In the genomic region with DNA sequence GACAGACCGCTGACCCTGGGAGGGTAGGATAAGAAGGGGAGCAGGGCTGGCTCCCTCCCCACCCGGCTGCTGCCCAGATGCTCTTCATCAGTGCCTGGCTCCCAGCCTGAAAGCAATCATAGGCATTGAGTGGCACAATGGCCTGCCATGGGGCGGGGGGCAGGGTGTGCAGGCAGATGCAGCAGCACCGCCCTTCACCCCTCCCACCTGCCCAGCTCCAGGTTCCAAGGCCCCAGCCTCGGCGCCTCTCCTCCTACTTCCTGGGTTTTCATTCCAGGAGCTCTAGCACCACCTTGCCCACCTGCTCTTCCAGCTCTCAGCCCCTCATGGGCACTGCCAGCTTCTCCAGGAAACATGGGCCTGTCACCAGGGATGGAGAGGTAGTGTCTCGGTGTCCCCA, we compare ENCODE assay signal across 16 cellular contexts.
DNase-seq lines count a peak whose midpoint lies in the region; ATAC-seq and TF ChIP-seq lines count a peak whose summit lies in the region.
"Had no signal": no experiment of that assay in that cellular context is flagged by ENCODE, and none has a peak within 500 bp of the region (broad histone marks: within the 10 kb centered on the region; RNA-seq: fewer than 3 reads in every experiment).

No MANE protein-coding gene starts in this region.

- H3K36me3 Mint-ChIP-seq in GM23338 (ENCODE audit: low read depth) (no peaks in the 10 kb centered on the region; the same call in 2 of the 3 replicates), nephron progenitor cell (ENCODE audit: low read depth) (no peaks in the 10 kb centered on the region)

- no peaks in the 10 kb centered on the region for H3K9me2 ChIP-seq in GM23338 (ENCODE audit: insufficient read depth)

- H2AFZ ChIP-seq in GM23338 (no peak overlapping the region), osteoblast (ENCODE audit: low read length) (no peak overlapping the region)

- H3K4me1 Mint-ChIP-seq in GM23338, result peaks cover 12% of the 10 kb centered on the region
- H3K4me1 Mint-ChIP-seq in nephron progenitor cell, result peaks cover 12% of the 10 kb centered on the region

- TF ChIP-seq CTCF in GM23338 (conservative IDR thresholded peaks at IDR 0.05; ENCODE audit: low read depth in 2 of 2) (peak; percentile 30 to 66), osteoblast (IDR thresholded peaks at IDR 0.05; ENCODE audit: extremely low read depth, low read depth, low read length) (no peak), nephron progenitor cell (IDR thresholded peaks at IDR 0.05) (no peak)

- no peak overlapping the region for H3K4me3 ChIP-seq in GM23338
- no peak overlapping the region for H3K4me3 ChIP-seq in osteoblast (ENCODE audit: insufficient read depth, low read length)
- H3K4me3 ChIP-seq: gastroesophageal sphincter, pancreas had no signal

- H3K4me3 Mint-ChIP-seq in GM23338 (no peak overlapping the region), nephron progenitor cell (no peak overlapping the region)
- H3K4me3 Mint-ChIP-seq: CD4-positive, alpha-beta T cell; stimulated activated naive CD8-positive, alpha-beta T cell treated with anti-CD3 and anti-CD28 coated beads, Interleukin-15, amount 100 ng/mL, for 72 hours had no signal

- no peaks in the 10 kb centered on the region for H3K79me2 ChIP-seq in GM23338 (replicated peaks; ENCODE audit: insufficient read depth)
- no peaks in the 10 kb centered on the region for H3K79me2 ChIP-seq in osteoblast (ENCODE audit: insufficient read depth, low read length)

- DNase-seq in GM23338 (ENCODE audit: low spot score), result peak; percentile 57
- peak; percentile 98 to 99 for DNase-seq in NCI-H2081 (lab: John Stamatoyannopoulos, UW)
- peak; percentile 94 for DNase-seq in SHP77 treated with DMSO at 0.1 percent for 48 hours (lab: John Stamatoyannopoulos, UW)
- DNase-seq in osteoblast (ENCODE audit: insufficient read length, low spot score, missing footprints), result peak; percentile 49
- no peak for DNase-seq in nephron progenitor cell
- no peak for DNase-seq in mesenteric fat pad (ENCODE audit: low spot score)
- no peak for DNase-seq in AG08395 (ENCODE audit: low spot score)
- DNase-seq: activated CD8-positive, alpha-beta memory T cell treated with anti-CD3 and anti-CD28 coated beads, Interleukin-2, amount 50 U/mL, for 4 hours; amniotic stem cell; CD4-positive, alpha-beta T cell; mammary epithelial cell; stimulated activated CD4-positive, alpha-beta T cell treated with anti-CD3 and anti-CD28 coated beads, Interleukin-4, amount 100 ng/mL, for 1 hour; stimulated activated naive CD8-positive, alpha-beta T cell treated with anti-CD3 and anti-CD28 coated beads, Interleukin-15, amount 100 ng/mL, for 72 hours had no signal

- H3K27me3 ChIP-seq in GM23338 (ENCODE audit: insufficient read depth) (no peaks in the 10 kb centered on the region), osteoblast (ENCODE audit: insufficient read depth, low read length) (peaks cover 5% of the 10 kb centered on the region)
- H3K27me3 ChIP-seq: pancreas had no signal

- H3K9me3 ChIP-seq in osteoblast (ENCODE audit: low read depth, low read length), result no peaks in the 10 kb centered on the region
- H3K9me3 ChIP-seq: gastroesophageal sphincter, pancreas had no signal

- no peaks in the 10 kb centered on the region for H3K36me3 ChIP-seq in GM23338 (ENCODE audit: insufficient read depth)
- no peaks in the 10 kb centered on the region for H3K36me3 ChIP-seq in osteoblast (ENCODE audit: insufficient read depth, low read length)
- H3K36me3 ChIP-seq: gastroesophageal sphincter, pancreas had no signal

- H3K4me2 ChIP-seq in GM23338 (no peak overlapping the region), osteoblast (ENCODE audit: insufficient read depth, low read length) (no peak overlapping the region)

- H4K20me1 ChIP-seq in GM23338 (replicated peaks; ENCODE audit: insufficient read depth) (no peaks in the 10 kb centered on the region), osteoblast (ENCODE audit: insufficient read depth, low read length) (no peaks in the 10 kb centered on the region)

- ATAC-seq in GM23338 (peak; percentile 79), GM18517 (IDR thresholded peaks at IDR 0.05; ENCODE audit: unreplicated experiment) (no peak)
- ATAC-seq: gastroesophageal sphincter; stimulated activated naive CD8-positive, alpha-beta T cell treated with anti-CD3 and anti-CD28 coated beads, Interleukin-15, amount 100 ng/mL, for 72 hours had no signal

- H3K4me1 ChIP-seq in GM23338 (ENCODE audit: insufficient read depth) (no peaks in the 10 kb centered on the region), osteoblast (ENCODE audit: insufficient read depth, low read length) (no peaks in the 10 kb centered on the region)
- H3K4me1 ChIP-seq: gastroesophageal sphincter had no signal

- H3K27ac Mint-ChIP-seq in GM23338 (no peak overlapping the region), nephron progenitor cell (no peak overlapping the region)
- H3K27ac Mint-ChIP-seq: CD4-positive, alpha-beta T cell; stimulated activated naive CD8-positive, alpha-beta T cell treated with anti-CD3 and anti-CD28 coated beads, Interleukin-15, amount 100 ng/mL, for 72 hours had no signal

- no peaks in the 10 kb centered on the region for H3F3A ChIP-seq in GM23338 (replicated peaks; ENCODE audit: low read depth)

- H3K9me3 Mint-ChIP-seq in GM23338 (no peaks in the 10 kb centered on the region), nephron progenitor cell (no peaks in the 10 kb centered on the region)
- H3K9me3 Mint-ChIP-seq: CD4-positive, alpha-beta T cell; stimulated activated naive CD8-positive, alpha-beta T cell treated with anti-CD3 and anti-CD28 coated beads, Interleukin-15, amount 100 ng/mL, for 72 hours had no signal

- peaks cover 13% of the 10 kb centered on the region for H3K27me3 Mint-ChIP-seq in GM23338 (ENCODE audit: insufficient read depth, low read depth, poor library complexity)
- peaks cover 78% of the 10 kb centered on the region for H3K27me3 Mint-ChIP-seq in nephron progenitor cell (ENCODE audit: low read depth, poor library complexity)

- no peak overlapping the region for H3K27ac ChIP-seq in GM23338 (ENCODE audit: low read depth)
- no peak overlapping the region for H3K27ac ChIP-seq in osteoblast (ENCODE audit: low read depth, low read length)
- H3K27ac ChIP-seq: gastroesophageal sphincter, pancreas had no signal

TF ChIP-seq in GM23338, 12 proteins besides CTCF, POLR2A, EP300 and RAD21 (continues in another document):
- TF ChIP-seq ZNF331 (CRISPR knock-in tag; IDR thresholded peaks at IDR 0.05; ENCODE audit: low read depth) (no peak), STAT1 (IDR thresholded peaks at IDR 0.05; ENCODE audit: unreplicated experiment) (no peak), ZNF114 (CRISPR knock-in tag; IDR thresholded peaks at IDR 0.05) (no peak), EZH2phosphoT487 (IDR thresholded peaks at IDR 0.05; ENCODE audit: unreplicated experiment) (no peak), EZH2 (IDR thresholded peaks at IDR 0.05; ENCODE audit: low read depth, unreplicated experiment) (no peak), NANOG (IDR thresholded peaks at IDR 0.05; ENCODE audit: borderline replicate concordance) (no peak), ETS1 (IDR thresholded peaks at IDR 0.05) (no peak), CREB1 (CRISPR knock-in tag; IDR thresholded peaks at IDR 0.05; ENCODE audit: low read depth) (no peak), JUNB (IDR thresholded peaks at IDR 0.05; ENCODE audit: unreplicated experiment) (no peak)
- TF ChIP-seq, protein P1, sequence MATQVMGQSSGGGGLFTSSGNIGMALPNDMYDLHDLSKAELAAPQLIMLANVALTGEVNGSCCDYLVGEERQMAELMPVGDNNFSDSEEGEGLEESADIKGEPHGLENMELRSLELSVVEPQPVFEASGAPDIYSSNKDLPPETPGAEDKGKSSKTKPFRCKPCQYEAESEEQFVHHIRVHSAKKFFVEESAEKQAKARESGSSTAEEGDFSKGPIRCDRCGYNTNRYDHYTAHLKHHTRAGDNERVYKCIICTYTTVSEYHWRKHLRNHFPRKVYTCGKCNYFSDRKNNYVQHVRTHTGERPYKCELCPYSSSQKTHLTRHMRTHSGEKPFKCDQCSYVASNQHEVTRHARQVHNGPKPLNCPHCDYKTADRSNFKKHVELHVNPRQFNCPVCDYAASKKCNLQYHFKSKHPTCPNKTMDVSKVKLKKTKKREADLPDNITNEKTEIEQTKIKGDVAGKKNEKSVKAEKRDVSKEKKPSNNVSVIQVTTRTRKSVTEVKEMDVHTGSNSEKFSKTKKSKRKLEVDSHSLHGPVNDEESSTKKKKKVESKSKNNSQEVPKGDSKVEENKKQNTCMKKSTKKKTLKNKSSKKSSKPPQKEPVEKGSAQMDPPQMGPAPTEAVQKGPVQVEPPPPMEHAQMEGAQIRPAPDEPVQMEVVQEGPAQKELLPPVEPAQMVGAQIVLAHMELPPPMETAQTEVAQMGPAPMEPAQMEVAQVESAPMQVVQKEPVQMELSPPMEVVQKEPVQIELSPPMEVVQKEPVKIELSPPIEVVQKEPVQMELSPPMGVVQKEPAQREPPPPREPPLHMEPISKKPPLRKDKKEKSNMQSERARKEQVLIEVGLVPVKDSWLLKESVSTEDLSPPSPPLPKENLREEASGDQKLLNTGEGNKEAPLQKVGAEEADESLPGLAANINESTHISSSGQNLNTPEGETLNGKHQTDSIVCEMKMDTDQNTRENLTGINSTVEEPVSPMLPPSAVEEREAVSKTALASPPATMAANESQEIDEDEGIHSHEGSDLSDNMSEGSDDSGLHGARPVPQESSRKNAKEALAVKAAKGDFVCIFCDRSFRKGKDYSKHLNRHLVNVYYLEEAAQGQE (IDR thresholded peaks at IDR 0.05; ENCODE audit: unreplicated experiment), result no peak

Comparison
In these comparisons a context has a peak if more than half of its experiments do, and no peak if none do; other contexts are left out.
1. DNase-seq: peak in GM23338 (single experiment), NCI-H2081 (2 of 2), SHP77 treated with DMSO at 0.1 percent for 48 hours (single experiment) and osteoblast (single experiment); none in nephron progenitor cell (single experiment), mesenteric fat pad (single experiment) and AG08395 (single experiment).
2. CTCF ChIP-seq: peak in GM23338 (2 of 2); none in osteoblast (single experiment) and nephron progenitor cell (single experiment).